In the genomic region with DNA sequence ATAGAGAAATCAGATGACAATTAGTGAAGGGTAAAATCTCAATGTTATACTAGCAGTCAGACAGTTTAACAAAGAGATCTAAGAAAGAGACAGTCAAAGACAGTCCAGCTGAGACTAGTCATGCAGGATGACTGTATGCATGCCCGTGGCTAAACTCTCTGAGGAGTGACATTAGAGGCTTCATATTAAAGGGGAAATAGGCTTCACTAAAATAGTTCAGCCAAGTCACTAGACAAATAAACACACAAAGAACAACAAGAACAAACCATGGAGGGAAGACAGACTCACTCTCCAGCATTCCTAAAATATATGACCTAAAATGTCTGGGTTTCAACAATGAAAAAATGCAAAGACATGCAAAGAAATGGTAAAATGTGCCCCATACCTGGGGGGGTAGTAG, we compare ENCODE assay signal across 1 cellular context.
TF ChIP-seq lines count a peak whose summit lies in the region.

No MANE protein-coding gene starts in this region.

TF ChIP-seq in WTC11, 78 proteins besides CTCF, POLR2A, EP300 and RAD21:
- no peak for TF ChIP-seq TCF7 (CRISPR knock-in tag; IDR thresholded peaks at IDR 0.05; ENCODE audit: low read depth)
TF ChIP-seq in WTC11: peak in this region for 0.
